Comparison of ENCODE assay signal across 28 cellular contexts in genomic region chr1:212862111-212862690, GRCh38. TPM values are rescaled to one million over a fixed set of nuclear protein-coding genes. Genes with fewer than 3 reads are reported as not detected.
DNase-seq lines count a peak whose midpoint lies in the region; ATAC-seq, FAIRE-seq and TF ChIP-seq lines count a peak whose summit lies in the region.
"Had no signal": no experiment of that assay in that cellular context is flagged by ENCODE, and none has a peak within 500 bp of the region (broad histone marks: within the 10 kb centered on the region; RNA-seq: fewer than 3 reads in every experiment).

No MANE protein-coding gene starts in this region.

- H3K4me1 Mint-ChIP-seq in CD4-positive, alpha-beta T cell (ENCODE audit: low read depth) = peaks cover 16% of the 10 kb centered on the region

- no peaks in the 10 kb centered on the region for H3K27me3 ChIP-seq in Karpas-422 (ENCODE audit: low read length)
- H3K27me3 ChIP-seq in iPS DF 6.9 (ENCODE audit: control insufficient read depth, insufficient read depth, low read length) = no peaks in the 10 kb centered on the region
- H3K27me3 ChIP-seq in foreskin keratinocyte = no peaks in the 10 kb centered on the region
- no peaks in the 10 kb centered on the region for H3K27me3 ChIP-seq in CD4-positive, alpha-beta T cell (ENCODE audit: control insufficient read depth, insufficient read depth, low read length)
- H3K27me3 ChIP-seq: stomach had no signal

- peak overlapping the region; percentile 24 for H3K4me2 ChIP-seq in Karpas-422 (ENCODE audit: low read depth, low read length, poor library complexity, severe bottlenecking)
- H3K4me2 ChIP-seq in OCI-LY7 (ENCODE audit: low read length) = peak overlapping the region; percentile 30; the same call in 1 of the 2 replicates

- H4K20me1 ChIP-seq in Karpas-422 (ENCODE audit: insufficient read depth, low read depth, low read length) (peaks cover 4% of the 10 kb centered on the region; the same call in 1 of the 2 replicates), OCI-LY7 (ENCODE audit: insufficient read depth, low read length) (no peaks in the 10 kb centered on the region)

- H3K9me2 ChIP-seq in Karpas-422 (replicated peaks; ENCODE audit: insufficient read depth, low read length) (no peaks in the 10 kb centered on the region), OCI-LY7 (ENCODE audit: insufficient read depth, low read length) (no peaks in the 10 kb centered on the region)

- no peak for TF ChIP-seq CTCF in D721Med (IDR thresholded peaks at IDR 0.05; ENCODE audit: insufficient read depth, missing control alignments)
- TF ChIP-seq CTCF in OCI-LY7 (conservative IDR thresholded peaks at IDR 0.05; ENCODE audit: low read length) = no peak
- TF ChIP-seq CTCF in foreskin keratinocyte (conservative IDR thresholded peaks at IDR 0.05) = no peak
- TF ChIP-seq CTCF in CD4-positive, alpha-beta T cell (IDR thresholded peaks at IDR 0.05) = no peak

- H3K27ac Mint-ChIP-seq in CD4-positive, alpha-beta T cell = no peak overlapping the region
- H3K27ac Mint-ChIP-seq: dendritic cell treated with granulocyte-macrophage colony-stimulating factor and Interleukin-4, amounts not matched to agents 40 ng/mL and 50 ng/mL, for 4 days had no signal

- H3K36me3 ChIP-seq in Karpas-422 (ENCODE audit: insufficient read depth, low read length) (peaks cover 38% of the 10 kb centered on the region), OCI-LY7 (ENCODE audit: insufficient read depth, low read length) (peaks cover 58% of the 10 kb centered on the region), iPS DF 6.9 (ENCODE audit: control insufficient read depth, insufficient read depth, low read length) (peaks cover 2% of the 10 kb centered on the region; the same call in 1 of the 2 replicates)

- CTCF ChIA-PET in OCI-LY7 (lab: Charles Lee; ENCODE audit: unreplicated experiment) = no interaction called here
- CTCF ChIA-PET in CD4-positive, alpha-beta T cell (lab: Charles Lee) = no interaction called here

- peaks cover 35% of the 10 kb centered on the region for H3K4me1 ChIP-seq in Karpas-422 (ENCODE audit: low read length)
- H3K4me1 ChIP-seq in OCI-LY7 (ENCODE audit: insufficient read depth, low read length, poor library complexity, severe bottlenecking) = peaks cover 24% of the 10 kb centered on the region
- H3K4me1 ChIP-seq in iPS DF 6.9 (ENCODE audit: control insufficient read depth, insufficient read depth, low read length) = no peaks in the 10 kb centered on the region
- peaks cover 8% of the 10 kb centered on the region for H3K4me1 ChIP-seq in foreskin keratinocyte

- H2AFZ ChIP-seq in Karpas-422 (ENCODE audit: low read length) (no peak overlapping the region), OCI-LY7 (ENCODE audit: low read length) (no peak overlapping the region)

- peak; percentile 48 for FAIRE-seq in D721Med (lab: Jason Lieb, UNC)
- FAIRE-seq: endothelial cell of umbilical vein, kidney, small intestine had no signal

- H3K4me3 ChIP-seq in Karpas-422 (ENCODE audit: low read length) = peak overlapping the region; percentile 28
- H3K4me3 ChIP-seq in OCI-LY7 (ENCODE audit: low read depth, low read length, poor library complexity, severe bottlenecking) = no peak overlapping the region
- peak overlapping the region; percentile 20; the same call in 1 of the 2 replicates for H3K4me3 ChIP-seq in iPS DF 6.9 (ENCODE audit: low read length)
- H3K4me3 ChIP-seq: lower lobe of right lung, psoas muscle, stomach had no signal

- no peak overlapping the region for H3K27ac ChIP-seq in Karpas-422 (ENCODE audit: low read length)
- H3K27ac ChIP-seq in OCI-LY7 (ENCODE audit: low read depth, low read length, poor library complexity, severe bottlenecking) = no peak overlapping the region
- no peak overlapping the region for H3K27ac ChIP-seq in iPS DF 6.9 (ENCODE audit: low read length)
- no peak overlapping the region for H3K27ac ChIP-seq in foreskin keratinocyte
- no peak overlapping the region for H3K27ac ChIP-seq in CD4-positive, alpha-beta T cell (ENCODE audit: low read depth, low read length)
- H3K27ac ChIP-seq: lower lobe of right lung, psoas muscle, stomach had no signal

- DNase-seq in D721Med (ENCODE audit: insufficient read length, low spot score) (no peak), Karpas-422 (no peak), OCI-LY7 (ENCODE audit: low spot score) (no peak), iPS DF 6.9 (ENCODE audit: low read depth, low spot score) (no peak), foreskin keratinocyte (no peak), NCI-H748 treated with DMSO at 0.1 percent for 48 hours (lab: John Stamatoyannopoulos, UW) (no peak)
- DNase-seq in CD4-positive, alpha-beta T cell = no peak
- DNase-seq in stimulated activated CD4-positive, alpha-beta T cell treated with anti-CD3 and anti-CD28 coated beads, Interleukin-15, amount 100 ng/mL, for 24 hours = no peak
- DNase-seq: activated CD4-positive, alpha-beta T cell treated with anti-CD3 and anti-CD28 coated beads, Interleukin-2, amount 50 U/mL, for 48 hours; activated gamma-delta T cell; amygdala; head of caudate nucleus; IMR-90; kidney; lower lobe of right lung; MM.1S; NCI-H2029; NCI-H446; psoas muscle; SHP77 treated with DMSO at 0.1 percent for 48 hours; small intestine; stimulated activated CD4-positive, alpha-beta T cell treated with anti-CD3 and anti-CD28 coated beads, Interleukin-4, amount 100 ng/mL, for 24 hours; stomach; trophoblast cell had no signal

- intact Hi-C loops in OCI-LY7 (cut with micrococcal nuclease; ENCODE audit: unreplicated experiment) = no loop called here
- intact Hi-C loops in CD4-positive, alpha-beta T cell (cut with DNase I, micrococcal nuclease) = no loop called here

- no peaks in the 10 kb centered on the region for H3K9me3 ChIP-seq in Karpas-422 (ENCODE audit: low read length)
- peaks cover 6% of the 10 kb centered on the region; the same call in 1 of the 2 replicates for H3K9me3 ChIP-seq in OCI-LY7 (ENCODE audit: low read length)
- no peaks in the 10 kb centered on the region for H3K9me3 ChIP-seq in iPS DF 6.9 (ENCODE audit: control insufficient read depth, insufficient read depth, low read length)
- H3K9me3 ChIP-seq in CD4-positive, alpha-beta T cell (ENCODE audit: control insufficient read depth, low read length) = no peaks in the 10 kb centered on the region
- H3K9me3 ChIP-seq: lower lobe of right lung, psoas muscle, stomach had no signal

- H3K9ac ChIP-seq in Karpas-422 (ENCODE audit: low read length) = no peak overlapping the region

- no peaks in the 10 kb centered on the region for H3K9me3 Mint-ChIP-seq in CD4-positive, alpha-beta T cell
- H3K9me3 Mint-ChIP-seq: dendritic cell treated with granulocyte-macrophage colony-stimulating factor and Interleukin-4, amounts not matched to agents 40 ng/mL and 50 ng/mL, for 4 days; WTC11 had no signal

- no peak for ATAC-seq in foreskin keratinocyte
- no peak for ATAC-seq in CD4-positive, alpha-beta T cell (ENCODE audit: poor library complexity)
- ATAC-seq: lower lobe of right lung, psoas muscle, WTC11 had no signal

- H3K27me3 Mint-ChIP-seq in CD4-positive, alpha-beta T cell = no peaks in the 10 kb centered on the region
- H3K27me3 Mint-ChIP-seq: dendritic cell treated with granulocyte-macrophage colony-stimulating factor and Interleukin-4, amounts not matched to agents 40 ng/mL and 50 ng/mL, for 4 days had no signal

- H3K79me2 ChIP-seq in Karpas-422 (ENCODE audit: low read length) (peaks cover 81% of the 10 kb centered on the region), OCI-LY7 (ENCODE audit: insufficient read depth, low read depth, low read length) (peaks cover 62% of the 10 kb centered on the region)

- H3K4me3 Mint-ChIP-seq in CD4-positive, alpha-beta T cell = no peak overlapping the region
- H3K4me3 Mint-ChIP-seq: dendritic cell treated with granulocyte-macrophage colony-stimulating factor and Interleukin-4, amounts not matched to agents 40 ng/mL and 50 ng/mL, for 4 days; WTC11 had no signal

- POLR2A ChIA-PET in OCI-LY7 (lab: Charles Lee) = interaction anchor here (0.5 to 1.6 kb wide), 3 partner anchors 25 to 68 kb away, joined by 3 to 9 read pairs (median 5); no protein-coding TSS in a partner anchor
- POLR2A ChIA-PET in CD4-positive, alpha-beta T cell (lab: Charles Lee) = interaction anchor here (1.3 kb wide), 1 partner anchor 153 kb away, joined by 3 read pairs; no protein-coding TSS in a partner anchor

- peaks cover 40% of the 10 kb centered on the region for H3K36me3 Mint-ChIP-seq in CD4-positive, alpha-beta T cell (ENCODE audit: low read depth)

- no CpG with 5 or more reads among the region's 2 CpGs for WGBS in iPS DF 6.9 (ENCODE audit: insufficient coverage, insufficient read length)

- BruUV-seq in OCI-LY7 (replicated peaks; lab: Mats Ljungman, UMichigan) = no TSS peak

RNA-seq across cellular contexts. Expression of gene FLVCR1, which starts 4.1 kb away (rescaled TPM):
- 13.0 and 32.8 TPM in 2 replicates for total RNA-seq in Karpas-422 (2014; rRNA removed; shearing (Covaris generic); ENCODE audit: low replicate concordance)
- 10.4 and 22.4 TPM in 2 replicates for total RNA-seq in OCI-LY7 (2014; rRNA removed; shearing (Covaris generic))
- total RNA-seq in OCI-LY7 (2022) (16.5 and 21.2 TPM in 2 replicates), foreskin keratinocyte (11.0 and 11.3 TPM in 2 replicates)
- 4.4 and 6.0 TPM in 2 replicates for polyA plus RNA-seq in foreskin keratinocyte
- total RNA-seq in CD4-positive, alpha-beta T cell = 1 to 10 TPM; 8.4 to 9.5 TPM

RNA-seq across cellular contexts. Expression of gene SPATA45, which starts 14.8 kb away (rescaled TPM):
- total RNA-seq in Karpas-422 (2014; rRNA removed; shearing (Covaris generic); ENCODE audit: low replicate concordance) = not detected in 2 replicates
- total RNA-seq in OCI-LY7 (2014; rRNA removed; shearing (Covaris generic)) = 0.82 TPM in 1 of 2 replicates, not detected in the other
- total RNA-seq in OCI-LY7 (2022) (0.74 and 2.0 TPM in 2 replicates), foreskin keratinocyte (0.44 TPM in 1 of 2 replicates, not detected in the other)
- 0.19 TPM in 1 of 2 replicates, not detected in the other for polyA plus RNA-seq in foreskin keratinocyte
- total RNA-seq in CD4-positive, alpha-beta T cell = not detected
- total RNA-seq: endothelial cell of umbilical vein; IMR-90; lower lobe of right lung; psoas muscle; stomach; T-helper 2 cell treated with Interferon-gamma antibody and Interleukin-4, amounts not matched to agents 100 ng/mL and 5 ng/mL, for 36 hours had no signal
- polyA plus RNA-seq: endothelial cell of umbilical vein, IMR-90, psoas muscle, small intestine, stomach had no signal
